Comparison of ENCODE assay signal across 8 cellular contexts in genomic region chr22:46013460-46014416, GRCh38. TPM values are rescaled to one million over a fixed set of nuclear protein-coding genes. Genes with fewer than 3 reads are reported as not detected.
DNase-seq lines count a peak whose midpoint lies in the region; ATAC-seq and TF ChIP-seq lines count a peak whose summit lies in the region.

No MANE protein-coding gene starts in this region.

- DNase-seq in Karpas-422: peak; percentile 92
- DNase-seq in SIG-M5 treated with dmso at 0.1 percent for 504 hours (lab: John Stamatoyannopoulos, UW; ENCODE audit: unreplicated experiment): peak; percentile 85
- DNase-seq in activated naive CD4-positive, alpha-beta T cell (lab: John Stamatoyannopoulos, UW): peak; percentile 68 to 81 (median 77)
- DNase-seq in foreskin keratinocyte: peak; percentile 95 to 97
- peak; percentile 69 for DNase-seq in neuronal stem cell (ENCODE audit: low spot score)
- DNase-seq in stromal cell of bone marrow (ENCODE audit: low read depth): peak; percentile 91

- H3K4me3 ChIP-seq in DOHH2 (ENCODE audit: low read length) (peak overlapping the region; percentile 79), Karpas-422 (ENCODE audit: low read length) (peak overlapping the region; percentile 78), neuronal stem cell (ENCODE audit: low read length in 2 of 2) (peak overlapping the region; percentile 36 to 85)

- H3K27ac ChIP-seq in DOHH2 (ENCODE audit: low read depth, low read length) (no peak overlapping the region), Karpas-422 (ENCODE audit: low read length) (no peak overlapping the region), foreskin keratinocyte (peak overlapping the region; percentile 95), neuronal stem cell (replicated peaks; ENCODE audit: low read length) (peak overlapping the region; percentile 31)

- peaks cover 13% of the 10 kb centered on the region for H3K4me1 ChIP-seq in DOHH2 (ENCODE audit: control insufficient read depth, low read length)
- peaks cover 7% of the 10 kb centered on the region for H3K4me1 ChIP-seq in Karpas-422 (ENCODE audit: low read length)
- peaks cover 7% of the 10 kb centered on the region for H3K4me1 ChIP-seq in foreskin keratinocyte
- H3K4me1 ChIP-seq in neuronal stem cell (ENCODE audit: control insufficient read depth in 2 of 2, insufficient read depth in 1 of 2, low read depth in 1 of 2, low read length in 2 of 2): peaks cover 2 to 4% of the 10 kb centered on the region in 2 donors

- H3K79me1 ChIP-seq in neuronal stem cell (ENCODE audit: low read depth, low read length): no peaks in the 10 kb centered on the region

- ATAC-seq in GM21723 (IDR thresholded peaks at IDR 0.05; ENCODE audit: unreplicated experiment) (peak; percentile 79), foreskin keratinocyte (peak; percentile 95)

- H3K9me2 ChIP-seq in DOHH2 (replicated peaks; ENCODE audit: control insufficient read depth, low read length): no peaks in the 10 kb centered on the region
- H3K9me2 ChIP-seq in Karpas-422 (replicated peaks; ENCODE audit: insufficient read depth, low read length): no peaks in the 10 kb centered on the region

- H2BK15ac ChIP-seq in neuronal stem cell (ENCODE audit: low read length): peak overlapping the region; percentile 98

- H2AK5ac ChIP-seq in neuronal stem cell (ENCODE audit: low read depth, low read length): peak overlapping the region; percentile 63

- peak overlapping the region; percentile 99 for H3K23ac ChIP-seq in neuronal stem cell (ENCODE audit: low read depth, low read length, poor library complexity)

- peak overlapping the region; percentile 66 for H2BK5ac ChIP-seq in neuronal stem cell (ENCODE audit: low read length)

- peaks cover 9% of the 10 kb centered on the region for H3K27me3 ChIP-seq in DOHH2 (ENCODE audit: control insufficient read depth, low read length)
- H3K27me3 ChIP-seq in Karpas-422 (ENCODE audit: low read length): no peaks in the 10 kb centered on the region
- no peaks in the 10 kb centered on the region for H3K27me3 ChIP-seq in foreskin keratinocyte
- H3K27me3 ChIP-seq in neuronal stem cell (ENCODE audit: control insufficient read depth in 3 of 3, insufficient read depth in 3 of 3, low read depth in 1 of 3, low read length in 3 of 3): peaks cover 0 to 59% (median 12%) of the 10 kb centered on the region in 3 experiments

- H4K91ac ChIP-seq in neuronal stem cell (ENCODE audit: low read depth, low read length, poor library complexity): peak overlapping the region; percentile 30

- no peaks in the 10 kb centered on the region for H3K36me3 ChIP-seq in DOHH2 (ENCODE audit: control insufficient read depth, low read length)
- no peaks in the 10 kb centered on the region for H3K36me3 ChIP-seq in Karpas-422 (ENCODE audit: insufficient read depth, low read length)
- H3K36me3 ChIP-seq in neuronal stem cell (replicated peaks in 1 of 2; ENCODE audit: control insufficient read depth in 2 of 2, insufficient read depth in 2 of 2, low read length in 2 of 2): no peaks in the 10 kb centered on the region

- H3K9me3 ChIP-seq in DOHH2 (ENCODE audit: control insufficient read depth, insufficient read depth, low read length) (peaks cover 4% of the 10 kb centered on the region; the same call in 1 of the 2 replicates), Karpas-422 (ENCODE audit: low read length) (no peaks in the 10 kb centered on the region), neuronal stem cell (replicated peaks in 1 of 2; ENCODE audit: control insufficient read depth in 2 of 2, insufficient read depth in 1 of 2, low read depth in 1 of 2, low read length in 2 of 2) (peaks cover 4 to 5% of the 10 kb centered on the region in 2 donors)

- no peaks in the 10 kb centered on the region for H4K20me1 ChIP-seq in DOHH2 (ENCODE audit: control insufficient read depth, insufficient read depth, low read depth, low read length)
- no peaks in the 10 kb centered on the region for H4K20me1 ChIP-seq in Karpas-422 (ENCODE audit: insufficient read depth, low read depth, low read length)

- H3F3A ChIP-seq in DOHH2 (ENCODE audit: control insufficient read depth, insufficient read depth): peaks cover 4% of the 10 kb centered on the region; the same call in 1 of the 2 replicates

- peak; percentile 83 for TF ChIP-seq CTCF in DOHH2 (IDR thresholded peaks at IDR 0.05; ENCODE audit: low read depth, low read length, poor library complexity, severe bottlenecking)
- peak; percentile 97 for TF ChIP-seq CTCF in foreskin keratinocyte (conservative IDR thresholded peaks at IDR 0.05)

- peak overlapping the region; percentile 93 for H2AFZ ChIP-seq in Karpas-422 (ENCODE audit: low read length)
- peak overlapping the region; percentile 89 for H2AFZ ChIP-seq in neuronal stem cell (ENCODE audit: low read length)

- WGBS in neuronal stem cell (ENCODE audit: extremely low coverage in 2 of 2, insufficient read length in 2 of 2, insufficient replicate concordance in 1 of 2), 2 donors: no CpG with 5 or more reads among the region's 56 CpGs

- peak overlapping the region; percentile 82 for H4K8ac ChIP-seq in neuronal stem cell (ENCODE audit: low read depth, low read length)

- no peaks in the 10 kb centered on the region for H3K79me2 ChIP-seq in DOHH2 (ENCODE audit: control insufficient read depth, low read length)
- no peaks in the 10 kb centered on the region for H3K79me2 ChIP-seq in Karpas-422 (ENCODE audit: low read length)

- H3K4me2 ChIP-seq in DOHH2 (ENCODE audit: low read length): peak overlapping the region; percentile 87
- peak overlapping the region; percentile 76 for H3K4me2 ChIP-seq in Karpas-422 (ENCODE audit: low read depth, low read length, poor library complexity, severe bottlenecking)
- H3K4me2 ChIP-seq in neuronal stem cell (ENCODE audit: insufficient read depth, low read length, poor library complexity, severe bottlenecking): peak overlapping the region; percentile 86

- peak overlapping the region; percentile 97 for H3K18ac ChIP-seq in neuronal stem cell (ENCODE audit: low read length)

- H3K9ac ChIP-seq in Karpas-422 (ENCODE audit: low read length) (peak overlapping the region; percentile 74), neuronal stem cell (ENCODE audit: low read depth, low read length, poor library complexity) (peak overlapping the region; percentile 93)

- H2BK120ac ChIP-seq in neuronal stem cell (ENCODE audit: low read depth, low read length): peak overlapping the region; percentile 97

- H3K14ac ChIP-seq in neuronal stem cell (ENCODE audit: low read length): peak overlapping the region; percentile 98

- H3K4ac ChIP-seq in neuronal stem cell (ENCODE audit: low read length): no peak overlapping the region

- peak overlapping the region; percentile 58 for H2BK12ac ChIP-seq in neuronal stem cell (ENCODE audit: low read length)

RNA-seq across cellular contexts. Expression of gene WNT7B, which starts 36.8 kb away (rescaled TPM):
- not detected in 2 replicates for total RNA-seq in Karpas-422 (2014; rRNA removed; shearing (Covaris generic); ENCODE audit: low replicate concordance)
- 9.5 and 41.8 TPM in 2 replicates for total RNA-seq in foreskin keratinocyte
- polyA plus RNA-seq in foreskin keratinocyte: 14.0 and 50.2 TPM in 2 replicates
- 8.6 TPM for polyA plus RNA-seq in neuronal stem cell (2013, experiment 1 of 2)
- 8.5 TPM for polyA plus RNA-seq in neuronal stem cell (2013, experiment 2 of 2)

Comparison
In these comparisons a context has a peak if more than half of its experiments do, and no peak if none do; other contexts are left out.
1. H3K27ac ChIP-seq: peak in foreskin keratinocyte (single experiment) and neuronal stem cell (single experiment); none in DOHH2 (single experiment) and Karpas-422 (single experiment).
2. RNA of gene WNT7B, which starts 36.8 kb away (total RNA-seq): 9.5 to 41.8 TPM in foreskin keratinocyte; not detected in Karpas-422; every median in the first group is over 10 times any median in the second.
3. Peak in every context shown above with its lines, with median percentiles within 50 percentile points of each other: H3K4me2 ChIP-seq, H3K4me3 ChIP-seq and DNase-seq.